24 cellular contexts compared by ENCODE assay signal in the genomic region with DNA sequence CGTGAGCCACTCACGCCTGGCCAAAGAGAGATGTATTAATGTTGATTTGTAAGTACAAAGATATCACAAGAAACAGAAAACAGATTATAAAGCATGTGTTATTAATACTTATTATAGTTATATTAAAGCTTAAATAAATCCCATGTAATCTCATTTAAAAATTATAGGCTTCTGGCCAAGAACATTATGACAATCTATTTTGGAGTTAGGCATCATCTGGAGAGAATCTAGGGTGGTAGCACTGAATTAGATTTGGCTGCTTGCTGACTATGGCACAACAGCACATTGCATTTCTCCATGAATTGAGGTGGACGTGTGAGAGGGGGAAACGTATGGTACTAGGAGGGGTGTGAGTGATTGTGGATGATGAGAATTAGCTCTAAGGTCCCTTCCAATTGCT. TPM values are rescaled to one million over a fixed set of nuclear protein-coding genes. Genes with fewer than 3 reads are reported as not detected.
"Had no signal": no experiment of that assay in that cellular context is flagged by ENCODE, and none has a peak within 500 bp of the region (broad histone marks: within the 10 kb centered on the region; RNA-seq: fewer than 3 reads in every experiment).

No MANE protein-coding gene starts in this region.

- H3K4me3 ChIP-seq: dorsolateral prefrontal cortex, gastrocnemius medialis, left lung, neural progenitor cell, psoas muscle, sigmoid colon, skin epidermis, spleen, thoracic aorta, transverse colon had no signal

- H3K36me3 Mint-ChIP-seq: naive B cell; neural progenitor cell; stimulated activated memory B cell treated with anti-CD40 and anti-IgM and Interleukin-4, amounts not matched to agents 10 μg/mL and 1 μg/mL and 100 μg/mL, for 72 hours had no signal

- H3K9me3 ChIP-seq: gastrocnemius medialis, left lung, psoas muscle, spleen, thoracic aorta, transverse colon had no signal

- H3K27ac Mint-ChIP-seq: naive B cell; nephron; neural progenitor cell; stimulated activated memory B cell treated with anti-CD40 and anti-IgM and Interleukin-4, amounts not matched to agents 10 μg/mL and 1 μg/mL and 100 μg/mL, for 72 hours had no signal

- H3K27me3 ChIP-seq: gastrocnemius medialis, left lung, neural progenitor cell, sigmoid colon, spleen, transverse colon had no signal

- H3K9ac ChIP-seq: neural progenitor cell had no signal

- H3K4me1 Mint-ChIP-seq: naive B cell; nephron; neural progenitor cell; stimulated activated memory B cell treated with anti-CD40 and anti-IgM and Interleukin-4, amounts not matched to agents 10 μg/mL and 1 μg/mL and 100 μg/mL, for 72 hours had no signal

- H3K4me3 Mint-ChIP-seq: naive B cell; nephron; neural progenitor cell; stimulated activated memory B cell treated with anti-CD40 and anti-IgM and Interleukin-4, amounts not matched to agents 10 μg/mL and 1 μg/mL and 100 μg/mL, for 72 hours had no signal

- DNase-seq: dorsolateral prefrontal cortex; effector CD4-positive, alpha-beta T cell; foreskin fibroblast; gastrocnemius medialis; head of caudate nucleus; kidney; left lung; mesendoderm; midbrain; naive B cell; psoas muscle; right cardiac atrium; sigmoid colon; spleen; stimulated activated CD4-positive, alpha-beta T cell treated with anti-CD3 and anti-CD28 coated beads, Interleukin-4, amount 100 ng/mL, for 4 hours; stimulated activated naive CD8-positive, alpha-beta T cell treated with anti-CD3 and anti-CD28 coated beads, Interleukin-15, Interleukin-2, amounts not matched to agents 100 U/mL and 50 U/mL, for 24 hours; substantia nigra; transverse colon had no signal

- ATAC-seq: gastrocnemius medialis; left lung; psoas muscle; stimulated activated memory B cell treated with anti-CD40 and anti-IgM and Interleukin-4, amounts not matched to agents 10 μg/mL and 1 μg/mL and 100 μg/mL, for 72 hours; stimulated activated naive CD8-positive, alpha-beta T cell treated with anti-CD3 and anti-CD28 coated beads, Interleukin-15, Interleukin-2, amounts not matched to agents 100 U/mL and 50 U/mL, for 24 hours had no signal

- H3K4me2 ChIP-seq: neural progenitor cell had no signal

- H3K9me3 Mint-ChIP-seq: naive B cell; nephron; stimulated activated memory B cell treated with anti-CD40 and anti-IgM and Interleukin-4, amounts not matched to agents 10 μg/mL and 1 μg/mL and 100 μg/mL, for 72 hours had no signal

- H2AFZ ChIP-seq: neural progenitor cell had no signal

- H3K4me1 ChIP-seq: gastrocnemius medialis, neural progenitor cell, psoas muscle, spleen had no signal

- H3K27ac ChIP-seq: dorsolateral prefrontal cortex, gastrocnemius medialis, neural progenitor cell, psoas muscle, sigmoid colon, skin epidermis, spleen, thoracic aorta, transverse colon had no signal

- H3K36me3 ChIP-seq: gastrocnemius medialis, left lung, neural progenitor cell, sigmoid colon, spleen, thoracic aorta, transverse colon had no signal

RNA-seq across cellular contexts. Expression of a gene that starts 16.8 kb away (rescaled TPM):
- total RNA-seq: lung microvascular endothelial cell had no signal
